Comparison of ENCODE assay signal across 8 cellular contexts in the genomic region with DNA sequence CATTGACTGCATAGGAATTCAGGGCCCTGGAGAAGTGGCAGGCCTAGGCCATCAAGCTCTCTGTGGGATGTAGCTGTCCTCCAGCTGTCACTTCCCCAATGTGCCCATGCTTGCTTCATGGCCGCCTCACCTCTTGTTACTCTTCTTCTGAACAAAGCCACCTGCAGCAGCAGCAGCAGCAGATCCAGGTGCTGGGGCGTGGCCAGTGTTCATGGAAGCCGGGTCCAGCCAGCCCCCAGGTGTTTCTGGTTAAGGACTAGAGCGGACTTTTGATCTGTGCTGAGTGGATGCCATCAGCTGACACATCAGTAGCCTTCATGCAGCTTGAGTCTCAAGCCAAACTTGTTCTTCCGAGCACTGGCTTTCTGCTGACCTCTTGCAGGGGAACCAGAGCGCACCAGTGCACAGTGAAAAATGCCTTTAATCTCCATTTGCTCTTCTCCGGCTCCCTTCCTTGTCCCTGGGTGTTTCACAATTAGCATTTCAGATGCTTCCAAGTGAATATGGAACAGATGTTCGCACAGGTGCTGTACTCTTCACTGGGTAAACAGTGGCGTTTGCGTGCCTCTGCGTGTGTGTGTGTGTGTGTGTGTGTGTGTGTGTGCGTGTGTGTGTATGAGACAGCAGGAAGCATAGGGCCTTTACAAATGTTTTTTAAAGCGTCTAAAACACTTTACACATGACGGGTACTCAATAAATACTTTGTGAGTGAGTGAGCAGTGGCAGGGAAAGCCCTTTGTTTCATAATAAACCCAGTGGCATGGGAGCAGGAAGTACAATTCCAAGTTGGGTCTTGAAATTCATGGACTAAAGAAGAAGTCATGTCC.
DNase-seq lines count a peak whose midpoint lies in the region; ATAC-seq and TF ChIP-seq lines count a peak whose summit lies in the region.

No MANE protein-coding gene starts in this region.

- H3K36me3 Mint-ChIP-seq in nephron progenitor cell (ENCODE audit: low read depth): peaks cover 5% of the 10 kb centered on the region

- no peak overlapping the region for H3K4me3 ChIP-seq in coronary artery

- peak overlapping the region; percentile 6 for H3K27ac Mint-ChIP-seq in nephron progenitor cell

- no peaks in the 10 kb centered on the region for H3K9me3 Mint-ChIP-seq in nephron progenitor cell

- peak overlapping the region; percentile 85 to 89 for H3K27ac ChIP-seq in coronary artery

- H3K4me1 Mint-ChIP-seq in nephron progenitor cell: peaks cover 63% of the 10 kb centered on the region

- TF ChIP-seq CTCF in coronary artery (IDR thresholded peaks at IDR 0.05) (no peak), nephron progenitor cell (IDR thresholded peaks at IDR 0.05) (no peak)

- peak; percentile 86 for DNase-seq in DMS79 (lab: John Stamatoyannopoulos, UW)
- DNase-seq in NCI-H2227 treated with DMSO at 0.1 percent for 48 hours (lab: John Stamatoyannopoulos, UW): peak; percentile 3
- DNase-seq in coronary artery (ENCODE audit: low spot score): no peak
- DNase-seq in nephron progenitor cell: no peak
- DNase-seq in effector CD4-positive, alpha-beta T cell: no peak
- DNase-seq in stimulated activated CD4-positive, alpha-beta T cell treated with anti-CD3 and anti-CD28 coated beads, Interleukin-12 subunit alpha, Interleukin-12 subunit beta, amount 100 ng/mL, for 4 hours: no peak

- no peak for ATAC-seq in HG02588 (IDR thresholded peaks at IDR 0.05; ENCODE audit: unreplicated experiment)
- ATAC-seq in HG03442 (IDR thresholded peaks at IDR 0.05; ENCODE audit: unreplicated experiment): no peak

- H3K27me3 Mint-ChIP-seq in nephron progenitor cell (ENCODE audit: low read depth, poor library complexity): peaks cover 11% of the 10 kb centered on the region

- no peak overlapping the region for H3K4me3 Mint-ChIP-seq in nephron progenitor cell

Comparison
In these comparisons a context has a peak if more than half of its experiments do, and no peak if none do; other contexts are left out.
1. DNase-seq: peak in DMS79 (single experiment) and NCI-H2227 treated with DMSO at 0.1 percent for 48 hours (single experiment); none in coronary artery (single experiment), nephron progenitor cell (single experiment), effector CD4-positive, alpha-beta T cell (single experiment) and stimulated activated CD4-positive, alpha-beta T cell treated with anti-CD3 and anti-CD28 coated beads, Interleukin-12 subunit alpha, Interleukin-12 subunit beta, amount 100 ng/mL, for 4 hours (single experiment).